25 cellular contexts compared by ENCODE assay signal in the genomic region with DNA sequence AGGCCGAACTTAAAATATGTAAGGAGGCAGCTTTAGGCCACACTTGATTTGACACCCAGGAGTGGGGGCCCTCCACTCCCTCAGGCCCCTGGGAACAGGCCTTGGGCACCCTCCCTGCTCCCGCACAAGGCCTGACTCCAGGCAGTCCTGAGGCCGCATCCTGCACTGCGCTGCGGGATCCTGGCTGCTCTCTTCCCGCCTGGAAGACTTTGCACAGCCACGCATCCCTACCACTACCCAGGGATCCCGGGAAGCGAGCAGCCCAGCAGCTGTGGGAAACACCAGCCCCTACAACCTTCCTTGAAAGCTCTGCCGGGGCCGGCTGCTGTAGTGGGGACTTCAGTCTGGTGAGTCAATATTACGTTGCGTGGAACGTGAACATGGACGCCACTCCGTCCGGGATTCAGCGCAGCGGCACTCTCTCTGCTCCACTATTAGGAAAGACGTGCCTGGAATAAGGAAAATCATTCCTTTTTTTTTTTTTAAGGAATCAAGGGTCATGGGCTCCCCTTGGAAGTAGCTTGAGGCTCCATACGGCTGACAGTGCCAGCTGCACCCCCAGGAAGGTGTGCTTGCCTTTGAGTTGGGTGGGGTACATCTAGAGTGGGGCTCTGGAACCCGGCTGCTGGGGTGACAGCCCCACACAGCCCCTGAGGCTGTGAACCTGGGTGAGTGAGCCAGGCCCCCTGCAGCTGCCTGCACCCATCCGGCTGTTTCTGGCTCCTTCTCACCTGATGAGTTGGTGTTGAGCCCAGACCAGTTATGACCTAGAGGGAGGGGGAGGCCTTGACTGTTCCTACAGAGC.
"Had no signal": no experiment of that assay in that cellular context is flagged by ENCODE, and none has a peak within 500 bp of the region (broad histone marks: within the 10 kb centered on the region; RNA-seq: fewer than 3 reads in every experiment).

No MANE protein-coding gene starts in this region.

- H3K4me3 Mint-ChIP-seq: activated CD4-positive, alpha-beta T cell treated with anti-CD3 and anti-CD28 coated beads, Interleukin-2, amount 10 ng/mL, durations not matched to agents 7 days and 5 days; activated CD8-positive, alpha-beta memory T cell treated with anti-CD3 and anti-CD28 coated beads, Interleukin-2, amount 10 ng/mL, durations not matched to agents 7 days and 5 days; activated CD8-positive, alpha-beta T cell treated with anti-CD3 and anti-CD28 coated beads for 36 hours; activated naive CD4-positive, alpha-beta T cell treated with anti-CD3 and anti-CD28 coated beads, Interleukin-2, amount 50 U/mL, for 24 hours; brain; dendritic cell treated with granulocyte-macrophage colony-stimulating factor and Interleukin-4, amounts not matched to agents 40 ng/mL and 50 ng/mL, for 4 days; immature natural killer cell; naive thymus-derived CD4-positive, alpha-beta T cell; T-helper 17 cell had no signal

- H3K27ac ChIP-seq: neutrophil, prostate gland, upper lobe of left lung had no signal

- H3K27ac Mint-ChIP-seq: activated CD4-positive, alpha-beta T cell treated with anti-CD3 and anti-CD28 coated beads, Interleukin-2, amount 10 ng/mL, durations not matched to agents 7 days and 5 days; activated CD8-positive, alpha-beta memory T cell treated with anti-CD3 and anti-CD28 coated beads, Interleukin-2, amount 10 ng/mL, durations not matched to agents 7 days and 5 days; activated CD8-positive, alpha-beta T cell treated with anti-CD3 and anti-CD28 coated beads for 36 hours; activated naive CD4-positive, alpha-beta T cell treated with anti-CD3 and anti-CD28 coated beads, Interleukin-2, amount 50 U/mL, for 24 hours; dendritic cell treated with granulocyte-macrophage colony-stimulating factor and Interleukin-4, amounts not matched to agents 40 ng/mL and 50 ng/mL, for 4 days; immature natural killer cell; naive thymus-derived CD4-positive, alpha-beta T cell; T-helper 17 cell had no signal

- H3K4me3 ChIP-seq: ovary, prostate gland, upper lobe of left lung had no signal

- DNase-seq: activated CD4-positive, alpha-beta T cell treated with anti-CD3 and anti-CD28 coated beads, Interleukin-2, amount 10 ng/mL, durations not matched to agents 7 days and 5 days; activated CD8-positive, alpha-beta memory T cell treated with anti-CD3 and anti-CD28 coated beads, Interleukin-2, amount 10 ng/mL, durations not matched to agents 7 days and 5 days; activated CD8-positive, alpha-beta T cell treated with anti-CD3 and anti-CD28 coated beads for 36 hours; activated gamma-delta T cell treated with Interleukin-2 at 50 U/mL for 16 hours; activated T-cell treated with anti-CD3 and anti-CD28 coated beads for 4 hours; aorta; caudate nucleus; effector CD4-positive, alpha-beta T cell; erythroblast; foreskin melanocyte; immature natural killer cell; kidney glomerular epithelial cell; naive thymus-derived CD4-positive, alpha-beta T cell; stimulated activated CD4-positive, alpha-beta T cell treated with anti-CD3 and anti-CD28 coated beads, Interleukin-4, amount 100 ng/mL, for 24 hours; stimulated activated naive CD8-positive, alpha-beta T cell treated with anti-CD3 and anti-CD28 coated beads, Interleukin-15, Interleukin-2, amounts not matched to agents 100 U/mL and 50 U/mL, for 24 hours; SW 1271; T-helper 17 cell; upper lobe of left lung had no signal

- H3K36me3 Mint-ChIP-seq: activated CD8-positive, alpha-beta memory T cell treated with anti-CD3 and anti-CD28 coated beads, Interleukin-2, amount 10 ng/mL, durations not matched to agents 7 days and 5 days; activated naive CD4-positive, alpha-beta T cell treated with anti-CD3 and anti-CD28 coated beads, Interleukin-2, amount 50 U/mL, for 24 hours; brain; immature natural killer cell; naive thymus-derived CD4-positive, alpha-beta T cell had no signal

- H3K4me1 ChIP-seq: prostate gland, upper lobe of left lung had no signal

- H3K27me3 ChIP-seq: neutrophil, ovary, upper lobe of left lung had no signal

- H3K27me3 Mint-ChIP-seq: activated CD4-positive, alpha-beta T cell treated with anti-CD3 and anti-CD28 coated beads, Interleukin-2, amount 10 ng/mL, durations not matched to agents 7 days and 5 days; activated CD8-positive, alpha-beta memory T cell treated with anti-CD3 and anti-CD28 coated beads, Interleukin-2, amount 10 ng/mL, durations not matched to agents 7 days and 5 days; activated naive CD4-positive, alpha-beta T cell treated with anti-CD3 and anti-CD28 coated beads, Interleukin-2, amount 50 U/mL, for 24 hours; brain; dendritic cell treated with granulocyte-macrophage colony-stimulating factor and Interleukin-4, amounts not matched to agents 40 ng/mL and 50 ng/mL, for 4 days; naive thymus-derived CD4-positive, alpha-beta T cell; T-helper 17 cell had no signal

- H3K9me3 Mint-ChIP-seq: activated CD4-positive, alpha-beta T cell treated with anti-CD3 and anti-CD28 coated beads, Interleukin-2, amount 10 ng/mL, durations not matched to agents 7 days and 5 days; activated CD8-positive, alpha-beta T cell treated with anti-CD3 and anti-CD28 coated beads for 36 hours; activated naive CD4-positive, alpha-beta T cell treated with anti-CD3 and anti-CD28 coated beads, Interleukin-2, amount 50 U/mL, for 24 hours; immature natural killer cell had no signal

- ATAC-seq: activated CD4-positive, CD25-positive, alpha-beta regulatory T cell treated with anti-CD3 and anti-CD28 coated beads, Interleukin-2, amount 50 U/mL, for 24 hours; activated CD8-positive, alpha-beta memory T cell treated with anti-CD3 and anti-CD28 coated beads, Interleukin-2, amount 10 ng/mL, durations not matched to agents 7 days and 5 days; activated CD8-positive, alpha-beta T cell treated with anti-CD3 and anti-CD28 coated beads for 36 hours; T-helper 17 cell had no signal

- H3K36me3 ChIP-seq: neutrophil, ovary, prostate gland, upper lobe of left lung had no signal

- H3K4me1 Mint-ChIP-seq: activated CD4-positive, alpha-beta T cell treated with anti-CD3 and anti-CD28 coated beads, Interleukin-2, amount 10 ng/mL, durations not matched to agents 7 days and 5 days; activated CD8-positive, alpha-beta memory T cell treated with anti-CD3 and anti-CD28 coated beads, Interleukin-2, amount 10 ng/mL, durations not matched to agents 7 days and 5 days; activated naive CD4-positive, alpha-beta T cell treated with anti-CD3 and anti-CD28 coated beads, Interleukin-2, amount 50 U/mL, for 24 hours; immature natural killer cell; naive thymus-derived CD4-positive, alpha-beta T cell; T-helper 17 cell had no signal

- H3K9me3 ChIP-seq: neutrophil, ovary, prostate gland, upper lobe of left lung had no signal
